Comparison of ENCODE assay signal across 16 cellular contexts in the genomic region with DNA sequence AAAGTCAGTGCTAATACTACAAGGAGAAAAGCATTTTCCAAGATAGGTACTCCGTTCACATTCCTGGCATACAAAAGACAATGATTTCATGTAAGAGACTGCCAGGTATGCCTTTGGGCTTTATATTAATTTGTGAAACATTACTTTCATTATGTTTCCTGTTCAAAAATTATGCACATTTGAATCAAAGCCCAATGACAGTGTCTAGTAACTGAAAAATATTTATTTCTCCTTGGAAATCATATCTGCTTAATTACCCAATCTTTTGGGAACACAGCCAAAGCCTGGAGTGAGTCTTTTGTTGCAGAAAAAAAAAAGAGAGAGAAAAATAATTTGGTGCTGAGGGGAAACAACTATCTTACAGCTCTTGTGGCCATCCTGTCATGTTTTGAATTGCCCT.
DNase-seq lines count a peak whose midpoint lies in the region; ATAC-seq and TF ChIP-seq lines count a peak whose summit lies in the region.
"Had no signal": no experiment of that assay in that cellular context is flagged by ENCODE, and none has a peak within 500 bp of the region (broad histone marks: within the 10 kb centered on the region; RNA-seq: fewer than 3 reads in every experiment).

No MANE protein-coding gene starts in this region.

- H3K9me3 Mint-ChIP-seq in MCF 10A (ENCODE audit: unreplicated experiment) = no peaks in the 10 kb centered on the region
- no peaks in the 10 kb centered on the region for H3K9me3 Mint-ChIP-seq in activated CD4-positive, alpha-beta T cell treated with anti-CD3 and anti-CD28 coated beads for 36 hours (ENCODE audit: low read depth)

- intact Hi-C loops in MCF 10A (cut with micrococcal nuclease) = no loop called here
- intact Hi-C loops in activated CD4-positive, alpha-beta T cell treated with anti-CD3 and anti-CD28 coated beads for 36 hours (cut with DNase I, micrococcal nuclease) = no loop called here

- H3K36me3 Mint-ChIP-seq in MCF 10A (ENCODE audit: insufficient read depth, unreplicated experiment) = no peaks in the 10 kb centered on the region
- no peaks in the 10 kb centered on the region for H3K36me3 Mint-ChIP-seq in activated CD4-positive, alpha-beta T cell treated with anti-CD3 and anti-CD28 coated beads for 36 hours (ENCODE audit: low read depth)
- H3K36me3 Mint-ChIP-seq: naive thymus-derived CD4-positive, alpha-beta T cell had no signal

- DNase-seq in COR-L47 (lab: John Stamatoyannopoulos, UW) (peak; percentile 67), M059J (ENCODE audit: low read depth) (peak; percentile 74), MCF 10A (ENCODE audit: unreplicated experiment) (peak; percentile 64), kidney glomerular epithelial cell (lab: John Stamatoyannopoulos, UW) (peak; percentile 16), NCI-H128 (lab: John Stamatoyannopoulos, UW; ENCODE audit: unreplicated experiment) (no peak), nucleus accumbens (lab: John Stamatoyannopoulos, UW) (no peak), NCI-H187 (lab: John Stamatoyannopoulos, UW) (no peak)
- no peak for DNase-seq in activated CD4-positive, alpha-beta T cell treated with anti-CD3 and anti-CD28 coated beads for 36 hours
- DNase-seq: activated CD4-positive, alpha-beta T cell treated with anti-CD3 and anti-CD28 coated beads, Interleukin-2, amount 50 U/mL, for 1 hour; activated CD8-positive, alpha-beta memory T cell treated with anti-CD3 and anti-CD28 coated beads, Interleukin-2, amount 50 U/mL, for 48 hours; activated effector memory CD4-positive, alpha-beta T cell treated with anti-CD3 and anti-CD28 coated beads, Interleukin-2, amount 50 U/mL, for 16 hours; anterior cingulate cortex; dermis blood vessel endothelial cell; heart right ventricle; naive thymus-derived CD4-positive, alpha-beta T cell; stimulated activated CD4-positive, alpha-beta T cell treated with anti-CD3 and anti-CD28 coated beads, Interleukin-4, amount 100 ng/mL, for 1 hour had no signal

- no peak overlapping the region for H3K4me3 Mint-ChIP-seq in MCF 10A (ENCODE audit: unreplicated experiment)
- H3K4me3 Mint-ChIP-seq in activated CD4-positive, alpha-beta T cell treated with anti-CD3 and anti-CD28 coated beads for 36 hours = no peak overlapping the region
- H3K4me3 Mint-ChIP-seq: naive thymus-derived CD4-positive, alpha-beta T cell had no signal

- no TSS peak for BruUV-seq in MCF 10A (replicated peaks; lab: Mats Ljungman, UMichigan)

- no peak for ATAC-seq in activated CD4-positive, alpha-beta T cell treated with anti-CD3 and anti-CD28 coated beads for 36 hours
- ATAC-seq: heart right ventricle; naive thymus-derived CD4-positive, alpha-beta T cell had no signal

- CTCF ChIA-PET in MCF 10A (lab: Yijun Ruan, JAX) = interaction anchor here (0.7 to 3.1 kb wide), 4 partner anchors 8 to 1943 kb away, joined by 3 to 12 read pairs (median 8); no protein-coding TSS in a partner anchor
- CTCF ChIA-PET in activated CD4-positive, alpha-beta T cell treated with anti-CD3 and anti-CD28 coated beads for 36 hours (lab: Charles Lee) = no interaction called here

- H3K27me3 Mint-ChIP-seq in MCF 10A (ENCODE audit: insufficient read depth, unreplicated experiment) = no peaks in the 10 kb centered on the region
- no peaks in the 10 kb centered on the region for H3K27me3 Mint-ChIP-seq in activated CD4-positive, alpha-beta T cell treated with anti-CD3 and anti-CD28 coated beads for 36 hours
- H3K27me3 Mint-ChIP-seq: naive thymus-derived CD4-positive, alpha-beta T cell had no signal

- peaks cover 5% of the 10 kb centered on the region for H3K4me1 Mint-ChIP-seq in MCF 10A (ENCODE audit: insufficient read depth, unreplicated experiment)
- H3K4me1 Mint-ChIP-seq in activated CD4-positive, alpha-beta T cell treated with anti-CD3 and anti-CD28 coated beads for 36 hours = no peaks in the 10 kb centered on the region
- H3K4me1 Mint-ChIP-seq: naive thymus-derived CD4-positive, alpha-beta T cell had no signal

- POLR2A ChIA-PET in MCF 10A (lab: Yijun Ruan, JAX) = no interaction called here
- POLR2A ChIA-PET in activated CD4-positive, alpha-beta T cell treated with anti-CD3 and anti-CD28 coated beads for 36 hours (lab: Charles Lee) = no interaction called here

- TF ChIP-seq CTCF in MCF 10A (IDR thresholded peaks at IDR 0.05; ENCODE audit: unreplicated experiment) = no peak

- no peak overlapping the region for H3K27ac Mint-ChIP-seq in MCF 10A (ENCODE audit: low read depth, unreplicated experiment)
- no peak overlapping the region for H3K27ac Mint-ChIP-seq in activated CD4-positive, alpha-beta T cell treated with anti-CD3 and anti-CD28 coated beads for 36 hours
- H3K27ac Mint-ChIP-seq: naive thymus-derived CD4-positive, alpha-beta T cell had no signal

Comparison
In these comparisons a context has a peak if more than half of its experiments do, and no peak if none do; other contexts are left out.
1. DNase-seq: peak in COR-L47 (single experiment), M059J (single experiment), MCF 10A (single experiment) and kidney glomerular epithelial cell (single experiment); none in NCI-H128 (single experiment), nucleus accumbens (0 of 56), NCI-H187 (0 of 2) and activated CD4-positive, alpha-beta T cell treated with anti-CD3 and anti-CD28 coated beads for 36 hours (single experiment).